25 cellular contexts compared by ENCODE assay signal in the genomic region with DNA sequence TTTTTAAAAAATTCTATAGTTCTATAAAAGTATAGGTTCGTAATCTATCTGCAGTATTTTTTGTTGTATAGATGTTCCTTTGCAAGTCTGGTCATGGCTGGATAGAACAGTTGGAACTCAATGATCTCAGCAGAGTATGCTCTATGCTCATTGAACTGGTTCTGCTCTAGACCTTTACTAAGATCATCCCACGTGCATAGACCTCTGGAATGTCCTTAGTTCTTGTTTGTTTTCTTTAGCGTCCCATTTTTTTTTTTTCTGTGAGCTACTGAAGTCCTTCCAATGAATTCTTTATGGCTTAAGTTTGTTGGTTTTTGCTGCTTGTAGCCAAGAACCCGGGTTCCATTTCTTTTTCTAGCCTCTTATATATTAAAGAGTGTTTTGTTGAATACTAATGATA. TPM values are rescaled to one million over a fixed set of nuclear protein-coding genes. Genes with fewer than 3 reads are reported as not detected.
DNase-seq lines count a peak whose midpoint lies in the region; ATAC-seq and TF ChIP-seq lines count a peak whose summit lies in the region.
"Had no signal": no experiment of that assay in that cellular context is flagged by ENCODE, and none has a peak within 500 bp of the region (broad histone marks: within the 10 kb centered on the region; RNA-seq: fewer than 3 reads in every experiment).

No MANE protein-coding gene starts in this region.

- peaks cover 17% of the 10 kb centered on the region for H3K27me3 Mint-ChIP-seq in progenitor cell of endocrine pancreas

- DNase-seq in ELR (ENCODE audit: low read depth) (peak; percentile 17), OCI-M1 (lab: John Stamatoyannopoulos, UW) (peak; percentile 24), fibroblast of gingiva (ENCODE audit: low read depth) (peak; percentile 4), renal cortical epithelial cell (ENCODE audit: low read depth) (peak; percentile 20), T-helper 1 cell (no peak), progenitor cell of endocrine pancreas (ENCODE audit: low spot score, unreplicated experiment) (no peak), AG08395 (ENCODE audit: low spot score) (no peak)
- DNase-seq: activated CD4-positive, alpha-beta T cell treated with anti-CD3 and anti-CD28 coated beads, Interleukin-2, amount 50 U/mL, for 1 hour; effector memory CD8-positive, alpha-beta T cell; heart left ventricle; left ventricle myocardium inferior; midbrain; MM.1S; NCI-H146; NCI-H524; ovary; stimulated activated CD4-positive, alpha-beta T cell treated with anti-CD3 and anti-CD28 coated beads, Interleukin-2, amount 100 ng/mL, for 24 hours; stimulated activated naive B cell treated with anti-CD40 and anti-IgM and Interleukin-4, amounts not matched to agents 10 μg/mL and 1 μg/mL and 100 μg/mL, for 72 hours; T-helper 2 cell; uterus; WERI-Rb-1 had no signal

- no peak for ATAC-seq in HG02981 (IDR thresholded peaks at IDR 0.05; ENCODE audit: unreplicated experiment)
- ATAC-seq: effector memory CD8-positive, alpha-beta T cell; heart left ventricle; natural killer cell treated with Interleukin-12 subunit alpha and Interleukin-12 subunit beta and Interleukin-15 and Interleukin-18, amount 100 ng/mL, for 72 hours; stimulated activated naive B cell treated with anti-CD40 and anti-IgM and Interleukin-4, amounts not matched to agents 10 μg/mL and 1 μg/mL and 100 μg/mL, for 72 hours had no signal

- no peaks in the 10 kb centered on the region for H3K9me3 Mint-ChIP-seq in progenitor cell of endocrine pancreas (ENCODE audit: low read depth)
- H3K9me3 Mint-ChIP-seq: activated naive CD4-positive, alpha-beta T cell treated with anti-CD3 and anti-CD28 coated beads, Interleukin-2, amount 50 U/mL, for 24 hours; effector memory CD8-positive, alpha-beta T cell; natural killer cell treated with Interleukin-12 subunit alpha and Interleukin-12 subunit beta and Interleukin-15 and Interleukin-18, amount 100 ng/mL, for 72 hours; stimulated activated naive B cell treated with anti-CD40 and anti-IgM and Interleukin-4, amounts not matched to agents 10 μg/mL and 1 μg/mL and 100 μg/mL, for 72 hours had no signal

- TF ChIP-seq CTCF in progenitor cell of endocrine pancreas (IDR thresholded peaks at IDR 0.05; ENCODE audit: unreplicated experiment), result no peak

- no peak overlapping the region for H3K4me3 Mint-ChIP-seq in progenitor cell of endocrine pancreas (ENCODE audit: low read depth)
- H3K4me3 Mint-ChIP-seq: activated naive CD4-positive, alpha-beta T cell treated with anti-CD3 and anti-CD28 coated beads, Interleukin-2, amount 50 U/mL, for 24 hours; effector memory CD8-positive, alpha-beta T cell; natural killer cell treated with Interleukin-12 subunit alpha and Interleukin-12 subunit beta and Interleukin-15 and Interleukin-18, amount 100 ng/mL, for 72 hours; stimulated activated naive B cell treated with anti-CD40 and anti-IgM and Interleukin-4, amounts not matched to agents 10 μg/mL and 1 μg/mL and 100 μg/mL, for 72 hours had no signal

- H3K4me1 Mint-ChIP-seq in progenitor cell of endocrine pancreas (ENCODE audit: low read depth), result peaks cover 15% of the 10 kb centered on the region

- no peak overlapping the region for H3K27ac Mint-ChIP-seq in progenitor cell of endocrine pancreas
- H3K27ac Mint-ChIP-seq: activated naive CD4-positive, alpha-beta T cell treated with anti-CD3 and anti-CD28 coated beads, Interleukin-2, amount 50 U/mL, for 24 hours; effector memory CD8-positive, alpha-beta T cell; natural killer cell treated with Interleukin-12 subunit alpha and Interleukin-12 subunit beta and Interleukin-15 and Interleukin-18, amount 100 ng/mL, for 72 hours; stimulated activated naive B cell treated with anti-CD40 and anti-IgM and Interleukin-4, amounts not matched to agents 10 μg/mL and 1 μg/mL and 100 μg/mL, for 72 hours had no signal

- no peaks in the 10 kb centered on the region for H3K36me3 Mint-ChIP-seq in progenitor cell of endocrine pancreas (ENCODE audit: insufficient read depth)
- H3K36me3 Mint-ChIP-seq: activated naive CD4-positive, alpha-beta T cell treated with anti-CD3 and anti-CD28 coated beads, Interleukin-2, amount 50 U/mL, for 24 hours; natural killer cell treated with Interleukin-12 subunit alpha and Interleukin-12 subunit beta and Interleukin-15 and Interleukin-18, amount 100 ng/mL, for 72 hours had no signal

RNA-seq across cellular contexts. Expression of a gene that starts 3.5 kb away (rescaled TPM):
- total RNA-seq in renal cortical epithelial cell (12.6 and 18.2 TPM in 2 replicates), progenitor cell of endocrine pancreas (18.8 and 19.3 TPM in 2 replicates)

RNA-seq across cellular contexts. Expression of a gene that starts 35.6 kb away (rescaled TPM):
- 0.30 TPM in 1 of 2 replicates, not detected in the other for total RNA-seq in renal cortical epithelial cell
- total RNA-seq in progenitor cell of endocrine pancreas, result 0.82 and 2.2 TPM in 2 replicates
- total RNA-seq: ascending aorta; heart left ventricle; left ventricle myocardium inferior; natural killer cell treated with Interleukin-12 subunit alpha and Interleukin-12 subunit beta and Interleukin-15 and Interleukin-18, amount 100 ng/mL, for 72 hours had no signal

Comparison
In these comparisons a context has a peak if more than half of its experiments do, and no peak if none do; other contexts are left out.
1. DNase-seq: peak in ELR (single experiment), OCI-M1 (single experiment), fibroblast of gingiva (single experiment) and renal cortical epithelial cell (single experiment); none in T-helper 1 cell (0 of 5), progenitor cell of endocrine pancreas (single experiment) and AG08395 (single experiment).